1 cellular context compared by ENCODE assay signal in the genomic region with DNA sequence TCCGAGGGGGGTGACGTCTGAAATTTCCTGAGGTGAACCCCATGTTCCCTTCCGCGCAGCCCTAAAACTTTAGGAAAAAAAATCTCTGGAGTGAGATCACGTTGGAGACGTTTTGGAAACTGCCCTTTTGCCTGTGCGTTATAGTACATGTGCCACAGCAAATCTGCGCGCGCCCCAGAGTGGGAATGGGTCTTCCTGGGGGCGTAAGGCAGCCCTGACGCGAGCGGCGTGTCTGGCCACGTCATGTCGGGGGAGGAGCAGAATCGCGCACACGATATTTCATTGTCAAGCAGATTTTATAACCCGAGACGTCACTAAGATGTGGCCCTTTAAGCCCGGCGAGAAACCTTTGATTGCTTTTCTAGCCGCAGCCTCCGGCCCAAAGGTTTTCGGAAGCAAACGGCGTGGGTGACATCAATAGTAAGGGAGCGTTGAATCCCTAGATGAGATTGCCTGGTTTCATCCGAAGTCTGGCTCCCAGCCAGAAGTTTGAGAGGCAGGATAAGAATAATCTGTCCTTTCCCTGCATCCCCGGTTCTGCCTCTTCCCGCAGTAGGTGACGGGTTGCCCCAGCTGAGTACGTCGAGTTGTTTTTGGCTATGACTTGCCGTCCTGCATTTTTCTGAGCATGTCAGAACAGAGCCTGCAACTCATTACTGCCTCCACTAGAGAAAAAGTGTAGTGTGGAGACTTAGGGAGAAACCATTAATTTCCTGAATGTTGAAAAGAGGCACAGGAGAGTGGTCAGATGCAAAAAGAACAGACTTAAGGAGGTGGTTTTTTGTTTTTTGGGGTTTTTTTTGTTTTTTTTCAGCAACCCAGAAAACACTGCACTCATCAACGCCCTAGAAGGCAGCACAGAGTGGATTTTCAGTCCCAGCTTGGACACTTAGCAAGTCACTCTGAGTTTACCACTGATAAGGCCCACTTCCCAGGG.
TF ChIP-seq lines count a peak whose summit lies in the region.

No MANE protein-coding gene starts in this region.

TF ChIP-seq in K562, 482 proteins besides CTCF, POLR2A, EP300 and RAD21 (continues in another document):
- TF ChIP-seq SIN3A (IDR thresholded peaks at IDR 0.05; ENCODE audit: borderline replicate concordance in 2 of 2, control insufficient read depth in 1 of 2, low read depth in 2 of 2, low read length in 2 of 2): peak in 1 of 2 experiments; percentile 10; a peak in 2 of 4 replicates
- 0 out of 2 replicates have a peak, but pooled peaks have one; percentile 37 for TF ChIP-seq SOX6 (IDR thresholded peaks at IDR 0.05)
- no peak for TF ChIP-seq HMGN3 (IDR thresholded peaks at IDR 0.05; ENCODE audit: borderline replicate concordance, extremely low read depth, insufficient read length, low read depth, low read length)
- no peak for TF ChIP-seq IRF2 (CRISPR knock-in tag; IDR thresholded peaks at IDR 0.05)
- TF ChIP-seq, protein P1, sequence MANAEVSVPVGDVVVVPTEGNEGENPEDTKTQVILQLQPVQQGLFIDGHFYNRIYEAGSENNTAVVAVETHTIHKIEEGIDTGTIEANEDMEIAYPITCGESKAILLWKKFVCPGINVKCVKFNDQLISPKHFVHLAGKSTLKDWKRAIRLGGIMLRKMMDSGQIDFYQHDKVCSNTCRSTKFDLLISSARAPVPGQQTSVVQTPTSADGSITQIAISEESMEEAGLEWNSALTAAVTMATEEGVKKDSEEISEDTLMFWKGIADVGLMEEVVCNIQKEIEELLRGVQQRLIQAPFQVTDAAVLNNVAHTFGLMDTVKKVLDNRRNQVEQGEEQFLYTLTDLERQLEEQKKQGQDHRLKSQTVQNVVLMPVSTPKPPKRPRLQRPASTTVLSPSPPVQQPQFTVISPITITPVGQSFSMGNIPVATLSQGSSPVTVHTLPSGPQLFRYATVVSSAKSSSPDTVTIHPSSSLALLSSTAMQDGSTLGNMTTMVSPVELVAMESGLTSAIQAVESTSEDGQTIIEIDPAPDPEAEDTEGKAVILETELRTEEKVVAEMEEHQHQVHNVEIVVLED (CRISPR knock-in tag; IDR thresholded peaks at IDR 0.05): no peak; the same call in none of the 2 replicates
- no peak for TF ChIP-seq PTRF (tag; IDR thresholded peaks at IDR 0.05)
- TF ChIP-seq ELF2 (CRISPR knock-in tag; IDR thresholded peaks at IDR 0.05): no peak
- TF ChIP-seq ZKSCAN8 (CRISPR knock-in tag; IDR thresholded peaks at IDR 0.05): no peak
- TF ChIP-seq, protein P2, sequence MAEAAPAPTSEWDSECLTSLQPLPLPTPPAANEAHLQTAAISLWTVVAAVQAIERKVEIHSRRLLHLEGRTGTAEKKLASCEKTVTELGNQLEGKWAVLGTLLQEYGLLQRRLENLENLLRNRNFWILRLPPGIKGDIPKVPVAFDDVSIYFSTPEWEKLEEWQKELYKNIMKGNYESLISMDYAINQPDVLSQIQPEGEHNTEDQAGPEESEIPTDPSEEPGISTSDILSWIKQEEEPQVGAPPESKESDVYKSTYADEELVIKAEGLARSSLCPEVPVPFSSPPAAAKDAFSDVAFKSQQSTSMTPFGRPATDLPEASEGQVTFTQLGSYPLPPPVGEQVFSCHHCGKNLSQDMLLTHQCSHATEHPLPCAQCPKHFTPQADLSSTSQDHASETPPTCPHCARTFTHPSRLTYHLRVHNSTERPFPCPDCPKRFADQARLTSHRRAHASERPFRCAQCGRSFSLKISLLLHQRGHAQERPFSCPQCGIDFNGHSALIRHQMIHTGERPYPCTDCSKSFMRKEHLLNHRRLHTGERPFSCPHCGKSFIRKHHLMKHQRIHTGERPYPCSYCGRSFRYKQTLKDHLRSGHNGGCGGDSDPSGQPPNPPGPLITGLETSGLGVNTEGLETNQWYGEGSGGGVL (CRISPR knock-in tag; IDR thresholded peaks at IDR 0.05): no peak
- TF ChIP-seq ZNF347 (CRISPR knock-in tag; IDR thresholded peaks at IDR 0.05; ENCODE audit: low read depth): no peak
- TF ChIP-seq NFE2 (IDR thresholded peaks at IDR 0.05; ENCODE audit: low read depth): peak; percentile 50; the same call in 1 of the 2 replicates
- no peak for TF ChIP-seq MTA2 (IDR thresholded peaks at IDR 0.05; ENCODE audit: low read depth)
- no peak for TF ChIP-seq HMG20B (CRISPR knock-in tag; IDR thresholded peaks at IDR 0.05)
- TF ChIP-seq MCM7 (IDR thresholded peaks at IDR 0.05): no peak
- no peak for TF ChIP-seq ZNF175 (CRISPR knock-in tag; IDR thresholded peaks at IDR 0.05; ENCODE audit: low read depth)
- 0 out of 2 replicates have a peak, but pooled peaks have one; percentile 20 for TF ChIP-seq ZNF592 (IDR thresholded peaks at IDR 0.05)
- TF ChIP-seq, protein P3, sequence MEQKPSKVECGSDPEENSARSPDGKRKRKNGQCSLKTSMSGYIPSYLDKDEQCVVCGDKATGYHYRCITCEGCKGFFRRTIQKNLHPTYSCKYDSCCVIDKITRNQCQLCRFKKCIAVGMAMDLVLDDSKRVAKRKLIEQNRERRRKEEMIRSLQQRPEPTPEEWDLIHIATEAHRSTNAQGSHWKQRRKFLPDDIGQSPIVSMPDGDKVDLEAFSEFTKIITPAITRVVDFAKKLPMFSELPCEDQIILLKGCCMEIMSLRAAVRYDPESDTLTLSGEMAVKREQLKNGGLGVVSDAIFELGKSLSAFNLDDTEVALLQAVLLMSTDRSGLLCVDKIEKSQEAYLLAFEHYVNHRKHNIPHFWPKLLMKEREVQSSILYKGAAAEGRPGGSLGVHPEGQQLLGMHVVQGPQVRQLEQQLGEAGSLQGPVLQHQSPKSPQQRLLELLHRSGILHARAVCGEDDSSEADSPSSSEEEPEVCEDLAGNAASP (IDR thresholded peaks at IDR 0.05): no peak
- no peak for TF ChIP-seq C11orf30 (IDR thresholded peaks at IDR 0.05; ENCODE audit: low read depth)
- peak; percentile 29; the same call in 1 of the 2 replicates for TF ChIP-seq TAL1 (IDR thresholded peaks at IDR 0.05)
- TF ChIP-seq ZNF354B (CRISPR knock-in tag; IDR thresholded peaks at IDR 0.05): no peak
- TF ChIP-seq POLR3G (IDR thresholded peaks at IDR 0.05; ENCODE audit: extremely low read depth, insufficient read length, insufficient replicate concordance): no peak
- TF ChIP-seq ZFP91 (CRISPR knock-in tag; IDR thresholded peaks at IDR 0.05): peak; percentile 75
- TF ChIP-seq NFXL1 (CRISPR knock-in tag; IDR thresholded peaks at IDR 0.05): no peak
- no peak for TF ChIP-seq ZNF140 (CRISPR knock-in tag; IDR thresholded peaks at IDR 0.05)
- no peak for TF ChIP-seq ETS2 (tag; IDR thresholded peaks at IDR 0.05; ENCODE audit: borderline replicate concordance, poor library complexity, severe bottlenecking)
- TF ChIP-seq OTX1 (CRISPR knock-in tag; IDR thresholded peaks at IDR 0.05): no peak
- TF ChIP-seq, protein P4, sequence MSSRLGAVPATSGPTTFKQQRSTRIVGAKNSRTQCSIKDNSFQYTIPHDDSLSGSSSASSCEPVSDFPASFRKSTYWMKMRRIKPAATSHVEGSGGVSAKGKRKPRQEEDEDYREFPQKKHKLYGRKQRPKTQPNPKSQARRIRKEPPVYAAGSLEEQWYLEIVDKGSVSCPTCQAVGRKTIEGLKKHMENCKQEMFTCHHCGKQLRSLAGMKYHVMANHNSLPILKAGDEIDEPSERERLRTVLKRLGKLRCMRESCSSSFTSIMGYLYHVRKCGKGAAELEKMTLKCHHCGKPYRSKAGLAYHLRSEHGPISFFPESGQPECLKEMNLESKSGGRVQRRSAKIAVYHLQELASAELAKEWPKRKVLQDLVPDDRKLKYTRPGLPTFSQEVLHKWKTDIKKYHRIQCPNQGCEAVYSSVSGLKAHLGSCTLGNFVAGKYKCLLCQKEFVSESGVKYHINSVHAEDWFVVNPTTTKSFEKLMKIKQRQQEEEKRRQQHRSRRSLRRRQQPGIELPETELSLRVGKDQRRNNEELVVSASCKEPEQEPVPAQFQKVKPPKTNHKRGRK (tag; IDR thresholded peaks at IDR 0.05): no peak
- no peak for TF ChIP-seq YY1 (IDR thresholded peaks at IDR 0.05; ENCODE audit: borderline replicate concordance in 1 of 3, control insufficient read depth in 1 of 3, extremely low read depth in 1 of 3, insufficient read depth in 3 of 3, insufficient read length in 1 of 3, insufficient replicate concordance in 2 of 3, low read depth in 1 of 3, low read length in 2 of 3)
- no peak for TF ChIP-seq SUPT5H (IDR thresholded peaks at IDR 0.05)
- TF ChIP-seq ETV5 (CRISPR knock-in tag; IDR thresholded peaks at IDR 0.05; ENCODE audit: low read depth): no peak
- peak; percentile 93 for TF ChIP-seq EGR1 (conservative IDR thresholded peaks at IDR 0.05)
- TF ChIP-seq, protein P5, sequence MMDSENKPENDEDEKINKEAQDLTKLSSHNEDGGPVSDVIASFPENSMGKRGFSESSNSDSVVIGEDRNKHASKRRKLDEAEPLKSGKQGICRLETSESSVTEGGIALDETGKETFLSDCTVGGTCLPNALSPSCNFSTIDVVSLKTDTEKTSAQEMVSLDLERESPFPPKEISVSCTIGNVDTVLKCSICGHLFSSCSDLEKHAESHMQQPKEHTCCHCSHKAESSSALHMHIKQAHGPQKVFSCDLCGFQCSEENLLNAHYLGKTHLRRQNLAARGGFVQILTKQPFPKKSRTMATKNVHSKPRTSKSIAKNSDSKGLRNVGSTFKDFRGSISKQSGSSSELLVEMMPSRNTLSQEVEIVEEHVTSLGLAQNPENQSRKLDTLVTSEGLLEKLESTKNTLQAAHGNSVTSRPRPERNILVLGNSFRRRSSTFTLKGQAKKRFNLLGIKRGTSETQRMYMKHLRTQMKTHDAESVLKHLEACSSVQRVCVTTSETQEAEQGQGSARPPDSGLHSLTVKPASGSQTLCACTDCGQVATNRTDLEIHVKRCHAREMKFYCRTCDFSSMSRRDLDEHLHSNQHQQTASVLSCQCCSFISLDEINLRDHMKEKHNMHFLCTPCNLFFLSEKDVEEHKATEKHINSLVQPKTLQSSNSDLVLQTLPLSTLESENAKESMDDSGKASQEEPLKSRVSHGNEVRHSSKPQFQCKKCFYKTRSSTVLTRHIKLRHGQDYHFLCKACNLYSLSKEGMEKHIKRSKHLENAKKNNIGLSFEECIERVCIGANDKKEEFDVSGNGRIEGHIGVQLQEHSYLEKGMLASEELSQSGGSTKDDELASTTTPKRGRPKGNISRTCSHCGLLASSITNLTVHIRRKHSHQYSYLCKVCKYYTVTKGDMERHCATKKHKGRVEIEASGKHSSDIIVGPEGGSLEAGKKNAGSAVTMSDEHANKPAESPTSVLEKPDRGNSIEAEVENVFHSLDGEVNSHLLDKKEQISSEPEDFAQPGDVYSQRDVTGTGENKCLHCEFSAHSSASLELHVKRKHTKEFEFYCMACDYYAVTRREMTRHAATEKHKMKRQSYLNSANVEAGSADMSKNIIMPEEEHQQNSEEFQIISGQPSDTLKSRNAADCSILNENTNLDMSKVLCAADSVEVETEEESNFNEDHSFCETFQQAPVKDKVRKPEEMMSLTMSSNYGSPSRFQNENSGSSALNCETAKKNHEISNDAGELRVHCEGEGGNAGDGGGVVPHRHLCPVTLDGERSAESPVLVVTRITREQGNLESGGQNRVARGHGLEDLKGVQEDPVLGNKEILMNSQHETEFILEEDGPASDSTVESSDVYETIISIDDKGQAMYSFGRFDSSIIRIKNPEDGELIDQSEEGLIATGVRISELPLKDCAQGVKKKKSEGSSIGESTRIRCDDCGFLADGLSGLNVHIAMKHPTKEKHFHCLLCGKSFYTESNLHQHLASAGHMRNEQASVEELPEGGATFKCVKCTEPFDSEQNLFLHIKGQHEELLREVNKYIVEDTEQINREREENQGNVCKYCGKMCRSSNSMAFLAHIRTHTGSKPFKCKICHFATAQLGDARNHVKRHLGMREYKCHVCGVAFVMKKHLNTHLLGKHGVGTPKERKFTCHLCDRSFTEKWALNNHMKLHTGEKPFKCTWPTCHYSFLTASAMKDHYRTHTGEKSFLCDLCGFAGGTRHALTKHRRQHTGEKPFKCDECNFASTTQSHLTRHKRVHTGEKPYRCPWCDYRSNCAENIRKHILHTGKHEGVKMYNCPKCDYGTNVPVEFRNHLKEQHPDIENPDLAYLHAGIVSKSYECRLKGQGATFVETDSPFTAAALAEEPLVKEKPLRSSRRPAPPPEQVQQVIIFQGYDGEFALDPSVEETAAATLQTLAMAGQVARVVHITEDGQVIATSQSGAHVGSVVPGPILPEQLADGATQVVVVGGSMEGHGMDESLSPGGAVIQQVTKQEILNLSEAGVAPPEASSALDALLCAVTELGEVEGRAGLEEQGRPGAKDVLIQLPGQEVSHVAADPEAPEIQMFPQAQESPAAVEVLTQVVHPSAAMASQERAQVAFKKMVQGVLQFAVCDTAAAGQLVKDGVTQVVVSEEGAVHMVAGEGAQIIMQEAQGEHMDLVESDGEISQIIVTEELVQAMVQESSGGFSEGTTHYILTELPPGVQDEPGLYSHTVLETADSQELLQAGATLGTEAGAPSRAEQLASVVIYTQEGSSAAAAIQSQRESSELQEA (IDR thresholded peaks at IDR 0.05; ENCODE audit: low read depth): no peak
